3 cellular contexts compared by ENCODE assay signal in genomic region chr7:132155715-132156114, GRCh38.
TF ChIP-seq lines count a peak whose summit lies in the region.

No MANE protein-coding gene starts in this region.

TF ChIP-seq in HEK293, 187 proteins besides CTCF, POLR2A, EP300 and RAD21:
- TF ChIP-seq ZNF777 (tag by site-specific recombination; IDR thresholded peaks at IDR 0.05; ENCODE audit: borderline replicate concordance) (no peak), ZNF10 (tag by site-specific recombination; IDR thresholded peaks at IDR 0.05) (0 out of 2 replicates have a peak, but pooled peaks have one; percentile 60)

TF ChIP-seq in K562, 482 proteins besides CTCF, POLR2A, EP300 and RAD21:
- TF ChIP-seq ZNF134 (CRISPR knock-in tag; conservative IDR thresholded peaks at IDR 0.05) (peak; percentile 79), NFIC (IDR thresholded peaks at IDR 0.05) (0 out of 2 replicates have a peak, but pooled peaks have one; percentile 5), TEAD2 (tag; IDR thresholded peaks at IDR 0.05) (no peak)
TF ChIP-seq in K562: peak in this region for 2.

TF ChIP-seq in H1, 55 proteins besides CTCF, POLR2A, EP300 and RAD21:
- no peak for TF ChIP-seq TEAD4 (IDR thresholded peaks at IDR 0.05; ENCODE audit: low read depth, low read length)
- no peak for TF ChIP-seq POLR2AphosphoS5 (IDR thresholded peaks at IDR 0.05; ENCODE audit: low read depth, low read length)
- no peak for TF ChIP-seq BRCA1 (IDR thresholded peaks at IDR 0.05; ENCODE audit: low read depth, low read length)
- no peak for TF ChIP-seq FOSL1 (IDR thresholded peaks at IDR 0.05; ENCODE audit: insufficient read depth, low read depth, low read length)
- TF ChIP-seq KDM5A (IDR thresholded peaks at IDR 0.05; ENCODE audit: low read length), result no peak
- TF ChIP-seq CBX5 (IDR thresholded peaks at IDR 0.05; ENCODE audit: low read depth, low read length), result no peak
- TF ChIP-seq RFX5 (IDR thresholded peaks at IDR 0.05; ENCODE audit: borderline replicate concordance, low read depth, low read length), result no peak
- TF ChIP-seq HDAC6 (IDR thresholded peaks at IDR 0.05; ENCODE audit: low read depth, low read length), result no peak
- TF ChIP-seq NANOG (IDR thresholded peaks at IDR 0.05; ENCODE audit: insufficient read depth, low read depth, low read length, poor library complexity, severe bottlenecking), result no peak
- TF ChIP-seq ZNF274 (IDR thresholded peaks at IDR 0.05; ENCODE audit: borderline replicate concordance, extremely low read depth, low read length), result no peak
